ENCODE assay signal across 15 cellular contexts in the genomic region with DNA sequence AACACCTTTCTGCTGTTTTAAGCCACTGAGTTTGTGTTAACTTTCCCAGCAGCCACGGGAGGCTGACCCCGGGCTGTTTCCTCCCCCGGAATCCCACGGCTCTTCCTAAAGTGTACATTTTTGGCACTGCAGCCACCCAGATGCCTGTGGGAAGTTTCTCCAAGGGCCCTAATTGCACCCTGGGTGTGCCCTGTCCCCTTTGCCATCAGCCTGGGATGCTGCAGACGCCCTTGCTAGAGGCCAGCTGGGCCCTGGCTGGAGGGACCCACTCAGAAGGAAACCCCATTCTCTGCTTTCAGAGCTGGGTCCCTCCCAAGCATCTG.
DNase-seq lines count a peak whose midpoint lies in the region; ATAC-seq and TF ChIP-seq lines count a peak whose summit lies in the region.
"Had no signal": no experiment of that assay in that cellular context is flagged by ENCODE, and none has a peak within 500 bp of the region (broad histone marks: within the 10 kb centered on the region; RNA-seq: fewer than 3 reads in every experiment).

No MANE protein-coding gene starts in this region.

- intact Hi-C loops in natural killer cell (cut with micrococcal nuclease), result no loop called here

- no peaks in the 10 kb centered on the region for H3K9me3 Mint-ChIP-seq in natural killer cell
- no peaks in the 10 kb centered on the region for H3K9me3 Mint-ChIP-seq in natural killer cell treated with Interleukin-12 subunit alpha and Interleukin-12 subunit beta and Interleukin-15 and Interleukin-18, amount 100 ng/mL, for 72 hours
- H3K9me3 Mint-ChIP-seq in progenitor cell of endocrine pancreas (ENCODE audit: low read depth), result no peaks in the 10 kb centered on the region

- H3K27me3 Mint-ChIP-seq in natural killer cell (ENCODE audit: low read depth in 2 of 2), result no peaks in the 10 kb centered on the region
- H3K27me3 Mint-ChIP-seq in natural killer cell treated with Interleukin-12 subunit alpha and Interleukin-12 subunit beta and Interleukin-15 and Interleukin-18, amount 100 ng/mL, for 72 hours, result no peaks in the 10 kb centered on the region
- H3K27me3 Mint-ChIP-seq in progenitor cell of endocrine pancreas, result peaks cover 15% of the 10 kb centered on the region

- TF ChIP-seq CTCF in natural killer cell (IDR thresholded peaks at IDR 0.05), result no peak
- no peak for TF ChIP-seq CTCF in progenitor cell of endocrine pancreas (IDR thresholded peaks at IDR 0.05; ENCODE audit: unreplicated experiment)

- H3K36me3 Mint-ChIP-seq in natural killer cell, result no peaks in the 10 kb centered on the region
- H3K36me3 Mint-ChIP-seq in natural killer cell treated with Interleukin-12 subunit alpha and Interleukin-12 subunit beta and Interleukin-15 and Interleukin-18, amount 100 ng/mL, for 72 hours, result no peaks in the 10 kb centered on the region
- H3K36me3 Mint-ChIP-seq in progenitor cell of endocrine pancreas (ENCODE audit: insufficient read depth), result no peaks in the 10 kb centered on the region

- H3K4me3 Mint-ChIP-seq in natural killer cell (no peak overlapping the region), progenitor cell of endocrine pancreas (ENCODE audit: low read depth) (no peak overlapping the region)
- no peak overlapping the region for H3K4me3 Mint-ChIP-seq in natural killer cell treated with Interleukin-12 subunit alpha and Interleukin-12 subunit beta and Interleukin-15 and Interleukin-18, amount 100 ng/mL, for 72 hours

- ATAC-seq in natural killer cell (no peak), HG03280 (IDR thresholded peaks at IDR 0.05; ENCODE audit: unreplicated experiment) (no peak)
- no peak for ATAC-seq in natural killer cell treated with Interleukin-12 subunit alpha and Interleukin-12 subunit beta and Interleukin-15 and Interleukin-18, amount 100 ng/mL, for 72 hours
- ATAC-seq: GM12878, PC-3 had no signal

- DNase-seq in natural killer cell, result peak; percentile 3
- no peak for DNase-seq in natural killer cell treated with Interleukin-12 subunit alpha and Interleukin-12 subunit beta and Interleukin-15 and Interleukin-18, amount 100 ng/mL, for 72 hours (ENCODE audit: low spot score)
- peak; percentile 21 for DNase-seq in ecto neural progenitor cell (ENCODE audit: low spot score)
- DNase-seq in progenitor cell of endocrine pancreas (ENCODE audit: low spot score, unreplicated experiment), result peak; percentile 2
- no peak for DNase-seq in NCI-H226
- no peak for DNase-seq in NCI-H446 treated with DMSO at 0.1 percent for 48 hours (lab: John Stamatoyannopoulos, UW)
- DNase-seq in activated CD4-positive, alpha-beta T cell treated with anti-CD3 and anti-CD28 coated beads for 4 hours, result no peak
- DNase-seq: GDM1, MV-4-11, NCI-H1930, NCI-H2171, NCI-H748 treated with DMSO at 0.1 percent for 48 hours had no signal

- H3K4me1 Mint-ChIP-seq in natural killer cell (no peaks in the 10 kb centered on the region), progenitor cell of endocrine pancreas (ENCODE audit: low read depth) (peaks cover 5% of the 10 kb centered on the region)
- no peaks in the 10 kb centered on the region for H3K4me1 Mint-ChIP-seq in natural killer cell treated with Interleukin-12 subunit alpha and Interleukin-12 subunit beta and Interleukin-15 and Interleukin-18, amount 100 ng/mL, for 72 hours (ENCODE audit: low read depth in 2 of 2)

- H3K27ac Mint-ChIP-seq in natural killer cell (no peak overlapping the region), progenitor cell of endocrine pancreas (no peak overlapping the region)
- H3K27ac Mint-ChIP-seq in natural killer cell treated with Interleukin-12 subunit alpha and Interleukin-12 subunit beta and Interleukin-15 and Interleukin-18, amount 100 ng/mL, for 72 hours, result no peak overlapping the region

Comparison
In these comparisons a context has a peak if more than half of its experiments do, and no peak if none do; other contexts are left out.
1. DNase-seq: peak in natural killer cell (single experiment), ecto neural progenitor cell (single experiment) and progenitor cell of endocrine pancreas (single experiment); none in natural killer cell treated with Interleukin-12 subunit alpha and Interleukin-12 subunit beta and Interleukin-15 and Interleukin-18, amount 100 ng/mL, for 72 hours (single experiment), NCI-H226 (single experiment), NCI-H446 treated with DMSO at 0.1 percent for 48 hours (single experiment) and activated CD4-positive, alpha-beta T cell treated with anti-CD3 and anti-CD28 coated beads for 4 hours (0 of 2).